Comparison of ENCODE assay signal across 11 cellular contexts in the genomic region with DNA sequence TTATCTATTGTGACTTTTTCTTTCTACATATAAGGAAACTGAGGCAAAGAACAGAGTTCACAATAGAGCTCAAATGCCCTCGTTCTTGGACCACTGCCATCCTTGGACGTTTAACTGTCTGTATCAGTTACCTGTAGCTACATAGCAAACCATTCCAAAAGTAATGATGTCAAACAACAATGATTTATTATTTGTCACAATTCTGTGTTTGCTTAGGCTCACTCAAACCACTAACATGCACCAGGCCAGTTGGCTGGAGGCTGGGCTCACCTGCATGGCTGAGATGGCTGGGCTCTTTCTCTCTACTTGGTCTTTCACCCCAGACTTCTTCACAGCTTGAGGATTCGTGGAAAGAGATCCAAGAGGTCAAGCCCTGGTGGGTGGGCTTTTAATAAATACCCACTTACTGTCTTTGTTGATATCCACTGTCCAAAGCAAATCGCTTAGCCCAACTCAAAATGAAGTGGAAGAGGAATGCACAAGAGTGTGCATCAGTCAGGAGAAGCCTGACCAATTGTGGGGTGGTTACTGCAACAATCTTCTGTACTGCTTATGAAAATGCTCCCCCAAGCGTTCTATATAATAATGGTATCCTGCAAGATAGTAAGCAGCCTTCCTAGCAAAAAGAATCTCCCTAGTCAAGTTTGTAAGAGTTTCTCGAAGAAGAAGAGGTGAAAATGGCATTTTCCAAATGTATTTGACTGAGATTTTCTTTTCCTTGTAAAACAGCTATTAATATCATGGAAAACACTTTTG.
DNase-seq lines count a peak whose midpoint lies in the region; ATAC-seq and TF ChIP-seq lines count a peak whose summit lies in the region.
"Had no signal": no experiment of that assay in that cellular context is flagged by ENCODE, and none has a peak within 500 bp of the region (broad histone marks: within the 10 kb centered on the region; RNA-seq: fewer than 3 reads in every experiment).

No MANE protein-coding gene starts in this region.

- in situ Hi-C loops in KBM-7 (cut with MboI; ENCODE audit: low pct_unique_long_range_greater_than_20kb, low sequenced_read_pairs): no loop called here

- no peak for ATAC-seq in GM18909 (IDR thresholded peaks at IDR 0.05; ENCODE audit: poor library complexity, unreplicated experiment)
- ATAC-seq: activated naive CD4-positive, alpha-beta T cell treated with anti-CD3 and anti-CD28 coated beads, Interleukin-2, amount 50 U/mL, for 72 hours had no signal

- H3K4me3 ChIP-seq in fibroblast of the aortic adventitia (ENCODE audit: low read depth, low read length): no peak overlapping the region

- peak; percentile 30 for TF ChIP-seq CTCF in fibroblast of the aortic adventitia (IDR thresholded peaks at IDR 0.05; ENCODE audit: insufficient read depth, low read length)

- DNase-seq in DMS53 treated with DMSO at 0.1 percent for 48 hours (lab: John Stamatoyannopoulos, UW; ENCODE audit: unreplicated experiment): peak; percentile 56
- peak; percentile 15 for DNase-seq in KBM-7
- peak; percentile 9 for DNase-seq in RPMI8226
- peak; percentile 62 for DNase-seq in fibroblast of the aortic adventitia (ENCODE audit: low read depth)
- no peak for DNase-seq in inferior parietal cortex (ENCODE audit: extremely low spot score)
- DNase-seq in activated gamma-delta T cell treated with Interleukin-2 at 50 U/mL for 16 hours: no peak
- DNase-seq: COR-L47; foreskin melanocyte; stimulated activated CD4-positive, alpha-beta T cell treated with anti-CD3 and anti-CD28 coated beads, Interleukin-4, amount 100 ng/mL, for 4 hours had no signal

Comparison
In these comparisons a context has a peak if more than half of its experiments do, and no peak if none do; other contexts are left out.
1. DNase-seq: peak in DMS53 treated with DMSO at 0.1 percent for 48 hours (single experiment), KBM-7 (single experiment), RPMI8226 (single experiment) and fibroblast of the aortic adventitia (single experiment); none in inferior parietal cortex (single experiment) and activated gamma-delta T cell treated with Interleukin-2 at 50 U/mL for 16 hours (single experiment).